8 cellular contexts compared by ENCODE assay signal in the genomic region with DNA sequence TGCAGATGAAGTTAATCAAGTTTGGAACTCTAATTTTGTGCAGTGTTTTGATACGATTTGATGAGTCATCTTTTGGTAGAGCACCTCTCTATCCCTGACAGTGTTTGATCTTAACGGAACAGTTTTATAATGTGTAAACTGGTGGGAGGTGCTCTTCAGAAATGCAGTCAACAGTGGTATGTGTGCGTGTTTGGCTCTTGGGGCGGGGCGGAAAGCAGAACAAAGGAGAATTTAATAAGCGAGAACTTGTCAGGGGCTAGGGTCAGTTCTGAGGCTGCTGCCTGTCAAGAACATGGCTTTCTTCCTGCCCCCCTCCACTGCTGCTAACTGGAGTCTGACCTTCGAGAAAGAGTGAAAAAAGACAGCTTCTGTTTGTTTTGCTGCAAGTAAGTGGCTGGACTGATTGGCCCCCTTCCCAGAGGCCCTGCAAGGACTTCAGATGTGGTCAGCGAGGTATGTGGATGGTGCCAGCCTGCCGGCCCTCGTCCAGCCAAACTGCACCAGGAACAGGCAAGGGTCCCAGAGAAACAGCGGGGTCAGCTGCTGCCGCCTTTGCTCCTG. TPM values are rescaled to one million over a fixed set of nuclear protein-coding genes. Genes with fewer than 3 reads are reported as not detected.
DNase-seq lines count a peak whose midpoint lies in the region; ATAC-seq and TF ChIP-seq lines count a peak whose summit lies in the region.

No MANE protein-coding gene starts in this region.

- no peak for TF ChIP-seq CTCF in lower lobe of right lung (IDR thresholded peaks at IDR 0.05)

- H3K36me3 Mint-ChIP-seq in central memory CD8-positive, alpha-beta T cell (ENCODE audit: insufficient read depth): peaks cover 9% of the 10 kb centered on the region

- peak; percentile 93 for DNase-seq in H4 (ENCODE audit: low spot score)
- DNase-seq in activated CD4-positive, alpha-beta T cell treated with anti-CD3 and anti-CD28 coated beads for 1 hour: peak; percentile 44
- peak in 1 of 2 donors; percentile 38 for DNase-seq in central memory CD8-positive, alpha-beta T cell (ENCODE audit: low spot score in 2 of 2)
- peak; percentile 88 for DNase-seq in lower lobe of right lung
- DNase-seq in stimulated activated CD4-positive, alpha-beta T cell treated with anti-CD3 and anti-CD28 coated beads, Interleukin-4, amount 100 ng/mL, for 4 hours: peak; percentile 55 to 70
- DNase-seq in KG1 (lab: John Stamatoyannopoulos, UW): no peak

- no peaks in the 10 kb centered on the region for H3K9me3 ChIP-seq in lower lobe of right lung

- H3K27ac ChIP-seq in lower lobe of right lung: peak overlapping the region; percentile 76

- H3K27me3 ChIP-seq in lower lobe of right lung (ENCODE audit: low read depth): no peaks in the 10 kb centered on the region

- H3K4me1 Mint-ChIP-seq in central memory CD8-positive, alpha-beta T cell: peaks cover 36% of the 10 kb centered on the region

- intact Hi-C loops in lower lobe of right lung (cut with DNase I): no loop called here

- H3K4me3 ChIP-seq in lower lobe of right lung: peak overlapping the region; percentile 9

- no peaks in the 10 kb centered on the region for H3K27me3 Mint-ChIP-seq in central memory CD8-positive, alpha-beta T cell

- no peaks in the 10 kb centered on the region for H3K9me3 Mint-ChIP-seq in central memory CD8-positive, alpha-beta T cell

- peak overlapping the region; percentile 31 for H3K4me3 Mint-ChIP-seq in central memory CD8-positive, alpha-beta T cell

- peaks cover 26% of the 10 kb centered on the region for H3K4me1 ChIP-seq in lower lobe of right lung

- H3K36me3 ChIP-seq in lower lobe of right lung: no peaks in the 10 kb centered on the region

- peak overlapping the region; percentile 58 for H3K27ac Mint-ChIP-seq in central memory CD8-positive, alpha-beta T cell (ENCODE audit: low read depth)

- peak; percentile 31 for ATAC-seq in central memory CD8-positive, alpha-beta T cell (replicated peaks; ENCODE audit: extremely low read depth, poor library complexity, severe bottlenecking)
- ATAC-seq in lower lobe of right lung (peak; percentile 85 to 88), GM21576 (IDR thresholded peaks at IDR 0.05; ENCODE audit: unreplicated experiment) (no peak), GM19035 (IDR thresholded peaks at IDR 0.05; ENCODE audit: unreplicated experiment) (no peak)

RNA-seq across cellular contexts. Expression of gene BBC3, which starts 40.8 kb away (rescaled TPM):
- total RNA-seq in H4 (2014; rRNA removed; shearing (Covaris generic)): 3.3 and 3.7 TPM in 2 replicates
- 18.5 TPM for total RNA-seq in lower lobe of right lung

RNA-seq across cellular contexts. Expression of gene SAE1, which starts 59.6 kb away (rescaled TPM):
- 362 and 397 TPM in 2 replicates for total RNA-seq in H4 (2014; rRNA removed; shearing (Covaris generic))
- 49.9 TPM for total RNA-seq in lower lobe of right lung

Comparison
In these comparisons a context has a peak if more than half of its experiments do, and no peak if none do; other contexts are left out.
1. ATAC-seq: peak in central memory CD8-positive, alpha-beta T cell (single experiment) and lower lobe of right lung (2 of 2); none in GM21576 (single experiment) and GM19035 (single experiment).